In genomic region chr12:31752450-31752849, GRCh38 we compare ENCODE assay signal across 13 cellular contexts. TPM values are rescaled to one million over a fixed set of nuclear protein-coding genes. Genes with fewer than 3 reads are reported as not detected.
A peak's percentile ranks its signal among the peaks of the same experiment; 100 is the strongest.
DNase-seq lines count a peak whose midpoint lies in the region; ATAC-seq and TF ChIP-seq lines count a peak whose summit lies in the region.
"Had no signal": no experiment of that assay in that cellular context is flagged by ENCODE, and none has a peak within 500 bp of the region (broad histone marks: within the 10 kb centered on the region; RNA-seq: fewer than 3 reads in every experiment).

No MANE protein-coding gene starts in this region.

- no peaks in the 10 kb centered on the region for H3K9me3 ChIP-seq in CD4-positive, alpha-beta memory T cell (ENCODE audit: control insufficient read depth in 1 of 2, low read length in 2 of 2)
- H3K9me3 ChIP-seq in HEK293 (ENCODE audit: control insufficient read depth, insufficient read depth, low read depth, low read length): no peaks in the 10 kb centered on the region
- peaks cover 8% of the 10 kb centered on the region for H3K9me3 ChIP-seq in hepatocyte (ENCODE audit: low read depth)
- H3K9me3 ChIP-seq: sigmoid colon had no signal

- H3K27ac Mint-ChIP-seq in CD4-positive, alpha-beta memory T cell: peak overlapping the region in 6 of 7 donors; percentile 42 to 92 (median 79)
- H3K27ac Mint-ChIP-seq in activated B cell treated with CpG ODN at 0.5 μM for 24 hours (peak overlapping the region; percentile 97), naive B cell (peak overlapping the region in 5 of 6 donors; percentile 26 to 83 (median 60))
- no peak overlapping the region for H3K27ac Mint-ChIP-seq in activated CD4-positive, alpha-beta T cell treated with anti-CD3 and anti-CD28 coated beads, Interleukin-2, amount 10 ng/mL, durations not matched to agents 24 days and 14 days
- H3K27ac Mint-ChIP-seq: CD4-positive, alpha-beta T cell had no signal

- H3K4me2 ChIP-seq in hepatocyte: no peak overlapping the region

- H3K9me3 Mint-ChIP-seq in CD4-positive, alpha-beta memory T cell: peaks cover 0 to 6% (median 0%) of the 10 kb centered on the region in 8 donors
- H3K9me3 Mint-ChIP-seq in activated B cell treated with CpG ODN at 0.5 μM for 24 hours: peaks cover 4% of the 10 kb centered on the region
- H3K9me3 Mint-ChIP-seq in naive B cell: peaks cover 0 to 15% (median 8%) of the 10 kb centered on the region in 7 donors
- H3K9me3 Mint-ChIP-seq in activated CD4-positive, alpha-beta T cell treated with anti-CD3 and anti-CD28 coated beads, Interleukin-2, amount 10 ng/mL, durations not matched to agents 24 days and 14 days: no peaks in the 10 kb centered on the region

- H3K27me3 ChIP-seq in CD4-positive, alpha-beta memory T cell (ENCODE audit: insufficient read depth, low read length): no peaks in the 10 kb centered on the region
- no peaks in the 10 kb centered on the region for H3K27me3 ChIP-seq in hepatocyte
- H3K27me3 ChIP-seq: ascending aorta, sigmoid colon had no signal

- no peak overlapping the region for H3K4me3 ChIP-seq in CD4-positive, alpha-beta memory T cell (ENCODE audit: low read length in 2 of 2)
- H3K4me3 ChIP-seq in HEK293 (ENCODE audit: low read depth, low read length) (no peak overlapping the region), hepatocyte (no peak overlapping the region)
- H3K4me3 ChIP-seq: ascending aorta, sigmoid colon had no signal

- intact Hi-C loops in CD4-positive, alpha-beta memory T cell (cut with micrococcal nuclease): no loop called here
- intact Hi-C loops in activated B cell treated with CpG ODN at 0.5 μM for 24 hours (cut with micrococcal nuclease): loop anchor here (1.0 to 5.0 kb wide), 3 partner anchors 9 to 35 kb away; no protein-coding TSS in a partner anchor
- intact Hi-C loops in activated CD4-positive, alpha-beta T cell treated with anti-CD3 and anti-CD28 coated beads, Interleukin-2, amount 10 ng/mL, durations not matched to agents 24 days and 14 days (cut with micrococcal nuclease): no loop called here

- H2AFZ ChIP-seq in hepatocyte: no peak overlapping the region

- peaks cover 20 to 44% (median 33%) of the 10 kb centered on the region in 4 donors for H3K4me1 Mint-ChIP-seq in CD4-positive, alpha-beta memory T cell
- peaks cover 52% of the 10 kb centered on the region for H3K4me1 Mint-ChIP-seq in activated B cell treated with CpG ODN at 0.5 μM for 24 hours
- H3K4me1 Mint-ChIP-seq in naive B cell: peaks cover 34 to 58% (median 39%) of the 10 kb centered on the region in 3 donors
- H3K4me1 Mint-ChIP-seq in activated CD4-positive, alpha-beta T cell treated with anti-CD3 and anti-CD28 coated beads, Interleukin-2, amount 10 ng/mL, durations not matched to agents 24 days and 14 days: peaks cover 29% of the 10 kb centered on the region

- H3K9me2 ChIP-seq in hepatocyte (replicated peaks; ENCODE audit: insufficient read depth): no peaks in the 10 kb centered on the region

- no peak overlapping the region for H3K27ac ChIP-seq in CD4-positive, alpha-beta memory T cell (ENCODE audit: low read depth, low read length)
- no peak overlapping the region for H3K27ac ChIP-seq in HEK293 (ENCODE audit: extremely low read depth, low read depth, low read length)
- H3K27ac ChIP-seq in hepatocyte: no peak overlapping the region
- H3K27ac ChIP-seq: ascending aorta, sigmoid colon had no signal

- H3K36me3 ChIP-seq in CD4-positive, alpha-beta memory T cell (ENCODE audit: insufficient read depth, low read length): no peaks in the 10 kb centered on the region
- no peaks in the 10 kb centered on the region for H3K36me3 ChIP-seq in HEK293 (ENCODE audit: control insufficient read depth in 2 of 2, insufficient read depth in 1 of 2, low read length in 2 of 2)
- no peaks in the 10 kb centered on the region for H3K36me3 ChIP-seq in hepatocyte (replicated peaks; ENCODE audit: insufficient read depth, low read depth)
- H3K36me3 ChIP-seq: ascending aorta, sigmoid colon had no signal

- H3K79me2 ChIP-seq in hepatocyte: no peaks in the 10 kb centered on the region

- H3K27me3 Mint-ChIP-seq in CD4-positive, alpha-beta memory T cell: no peaks in the 10 kb centered on the region
- H3K27me3 Mint-ChIP-seq in activated B cell treated with CpG ODN at 0.5 μM for 24 hours (no peaks in the 10 kb centered on the region), naive B cell (no peaks in the 10 kb centered on the region)
- no peaks in the 10 kb centered on the region for H3K27me3 Mint-ChIP-seq in activated CD4-positive, alpha-beta T cell treated with anti-CD3 and anti-CD28 coated beads, Interleukin-2, amount 10 ng/mL, durations not matched to agents 24 days and 14 days
- H3K27me3 Mint-ChIP-seq: CD4-positive, alpha-beta T cell had no signal

- no peaks in the 10 kb centered on the region for H4K20me1 ChIP-seq in hepatocyte (ENCODE audit: insufficient read depth, poor library complexity, severe bottlenecking)

- 91% methylated on average over 4 of the region's 4 CpGs for WGBS in hepatocyte (ENCODE audit: low lambda C conversion rate, missing lambda C conversion rate)

- CTCF ChIA-PET in CD4-positive, alpha-beta memory T cell (lab: Charles Lee; ENCODE audit: partially characterized antibody): interaction anchor here (0.6 to 0.7 kb wide), 2 partner anchors 26 to 381 kb away, joined by 3 read pairs; no protein-coding TSS in a partner anchor
- CTCF ChIA-PET in HEK293 (lab: Yijun Ruan, JAX): no interaction called here
- CTCF ChIA-PET in activated B cell treated with CpG ODN at 0.5 μM for 24 hours (lab: Charles Lee): interaction anchor here (0.9 kb wide), 1 partner anchor 21 kb away, joined by 3 read pairs; no protein-coding TSS in a partner anchor

- ATAC-seq in activated B cell treated with CpG ODN at 0.5 μM for 24 hours (ENCODE audit: low read depth) (no peak), naive B cell (ENCODE audit: low read depth in 2 of 2) (no peak)

- H3K4me1 ChIP-seq in CD4-positive, alpha-beta memory T cell (ENCODE audit: insufficient read depth, low read length): peaks cover 33% of the 10 kb centered on the region
- H3K4me1 ChIP-seq in HEK293 (ENCODE audit: control insufficient read depth, insufficient read depth, low read length) (no peaks in the 10 kb centered on the region; the same call in 1 of the 2 replicates), hepatocyte (ENCODE audit: insufficient read depth) (peaks cover 12% of the 10 kb centered on the region)
- H3K4me1 ChIP-seq: ascending aorta, sigmoid colon had no signal

- POLR2A ChIA-PET in CD4-positive, alpha-beta memory T cell (lab: Charles Lee; ENCODE audit: partially characterized antibody): interaction anchor here (0.8 to 1.7 kb wide), 3 partner anchors 24 to 138 kb away, joined by 3 to 6 read pairs (median 4); partner anchors contain the start of genes AMN1 and ETFBKMT
- POLR2A ChIA-PET in HEK293 (lab: Yijun Ruan, JAX): no interaction called here
- POLR2A ChIA-PET in activated B cell treated with CpG ODN at 0.5 μM for 24 hours (lab: Charles Lee): interaction anchor here (0.7 to 2.2 kb wide), 4 partner anchors 108 to 353 kb away, joined by 3 to 11 read pairs (median 3); partner anchors contain the start of gene RESF1

- H3K36me3 Mint-ChIP-seq in CD4-positive, alpha-beta memory T cell: peaks cover 0 to 2% of the 10 kb centered on the region in 2 donors
- H3K36me3 Mint-ChIP-seq in activated B cell treated with CpG ODN at 0.5 μM for 24 hours (ENCODE audit: low read depth): peaks cover 6% of the 10 kb centered on the region
- peaks cover 3 to 10% of the 10 kb centered on the region in 2 donors for H3K36me3 Mint-ChIP-seq in naive B cell
- H3K36me3 Mint-ChIP-seq in activated CD4-positive, alpha-beta T cell treated with anti-CD3 and anti-CD28 coated beads, Interleukin-2, amount 10 ng/mL, durations not matched to agents 24 days and 14 days (ENCODE audit: low read depth): no peaks in the 10 kb centered on the region

- H3K4me3 Mint-ChIP-seq in CD4-positive, alpha-beta memory T cell: peak overlapping the region in 5 of 8 donors; percentile 63 to 86 (median 77)
- H3K4me3 Mint-ChIP-seq in activated B cell treated with CpG ODN at 0.5 μM for 24 hours (peak overlapping the region; percentile 56), naive B cell (peak overlapping the region in 6 of 8 donors; percentile 48 to 78 (median 62))
- H3K4me3 Mint-ChIP-seq in activated CD4-positive, alpha-beta T cell treated with anti-CD3 and anti-CD28 coated beads, Interleukin-2, amount 10 ng/mL, durations not matched to agents 24 days and 14 days: no peak overlapping the region
- H3K4me3 Mint-ChIP-seq: CD4-positive, alpha-beta T cell had no signal

- no peak for DNase-seq in CD4-positive, alpha-beta memory T cell
- DNase-seq in activated B cell treated with CpG ODN at 0.5 μM for 24 hours (no peak), naive B cell (no peak), hepatocyte (ENCODE audit: low spot score) (no peak), EL (no peak)
- no peak for DNase-seq in activated CD4-positive, alpha-beta T cell treated with anti-CD3 and anti-CD28 coated beads, Interleukin-2, amount 10 ng/mL, durations not matched to agents 24 days and 14 days
- DNase-seq: activated CD4-positive, CD25-positive, alpha-beta regulatory T cell; CD4-positive, alpha-beta T cell; NCI-H1417; NCI-H526 treated with DMSO at 0.1 percent for 48 hours; sigmoid colon had no signal

- TF ChIP-seq CTCF in HEK293 (tag by site-specific recombination; IDR thresholded peaks at IDR 0.05) (no peak), activated B cell treated with CpG ODN at 0.5 μM for 24 hours (IDR thresholded peaks at IDR 0.05) (no peak), hepatocyte (IDR thresholded peaks at IDR 0.05; ENCODE audit: poor library complexity) (no peak)

TF ChIP-seq in HEK293, 187 proteins besides CTCF, POLR2A, EP300 and RAD21 (continues in another document):
- TF ChIP-seq KLF10 (tag by site-specific recombination; IDR thresholded peaks at IDR 0.05) (no peak), YY1 (tag by site-specific recombination; IDR thresholded peaks at IDR 0.05) (no peak), ZNF239 (tag by site-specific recombination; IDR thresholded peaks at IDR 0.05) (no peak), ZBTB17 (tag by site-specific recombination; IDR thresholded peaks at IDR 0.05) (0 out of 2 replicates have a peak, but pooled peaks have one; percentile 27)

RNA-seq across cellular contexts. Expression of gene AMN1, which starts 23.6 kb away (rescaled TPM):
- total RNA-seq in CD4-positive, alpha-beta memory T cell: 10 to 100 TPM; 15.3 to 18.4 TPM
- polyA plus RNA-seq in CD4-positive, alpha-beta memory T cell: 10 to 100 TPM in 1 of 2 donors, 1 to 10 TPM in 1; 9.6 to 14.4 TPM
- total RNA-seq in activated B cell treated with CpG ODN at 0.5 μM for 24 hours (13.7 and 15.5 TPM in 2 replicates), hepatocyte (11.9 and 14.0 TPM in 2 replicates)
- polyA plus RNA-seq in naive B cell (ENCODE audit: low read depth in 6 of 6) (10 to 100 TPM; 29.2 to 59.1 (median 37.0) TPM), hepatocyte (8.3 and 9.3 TPM in 2 replicates)
- 2.3 and 2.4 TPM in 2 replicates for total RNA-seq in activated CD4-positive, alpha-beta T cell treated with anti-CD3 and anti-CD28 coated beads, Interleukin-2, amount 10 ng/mL, durations not matched to agents 24 days and 14 days
